25 cellular contexts compared by ENCODE assay signal in the genomic region with DNA sequence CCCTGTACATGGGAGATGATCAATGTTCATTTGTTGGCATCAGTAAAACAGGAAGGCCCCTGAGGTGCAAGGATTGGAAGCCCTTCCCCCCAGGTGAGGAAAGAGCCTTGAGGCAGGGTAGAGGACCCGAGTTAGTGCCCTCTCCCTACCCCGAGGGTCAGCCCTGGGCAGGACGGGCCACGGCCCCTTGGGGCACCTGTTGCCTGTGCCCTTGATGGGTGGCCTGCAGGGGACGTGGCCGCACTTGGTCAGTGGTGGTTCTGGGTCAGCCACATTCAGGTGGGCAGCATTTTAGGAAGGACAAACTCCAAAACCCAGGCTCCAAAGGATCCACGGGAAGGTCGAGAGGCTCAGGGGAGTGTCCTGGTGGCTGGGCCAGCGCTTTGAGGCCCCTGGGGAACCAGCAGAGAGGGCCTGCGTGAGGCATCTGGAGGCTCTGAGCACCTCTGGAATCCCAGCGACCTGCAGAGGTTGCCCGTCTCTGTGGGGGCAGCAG. TPM values are rescaled to one million over a fixed set of nuclear protein-coding genes. Genes with fewer than 3 reads are reported as not detected.
"Had no signal": no experiment of that assay in that cellular context is flagged by ENCODE, and none has a peak within 500 bp of the region (broad histone marks: within the 10 kb centered on the region; RNA-seq: fewer than 3 reads in every experiment).

No MANE protein-coding gene starts in this region.

- H3K27ac ChIP-seq: adrenal gland had no signal

- H3K4me3 Mint-ChIP-seq: activated CD4-positive, alpha-beta T cell treated with anti-CD3 and anti-CD28 coated beads, Interleukin-2, amount 10 ng/mL, durations not matched to agents 24 days and 14 days; activated naive CD4-positive, alpha-beta T cell treated with anti-CD3 and anti-CD28 coated beads for 36 hours; activated naive CD8-positive, alpha-beta T cell; activated T-cell treated with anti-CD3 and anti-CD28 coated beads, Interleukin-2, amount 50 U/mL, for 4 hours; T-helper 17 cell; WTC11 had no signal

- H3K4me3 ChIP-seq: adrenal gland had no signal

- H3K27ac Mint-ChIP-seq: activated CD4-positive, alpha-beta T cell treated with anti-CD3 and anti-CD28 coated beads, Interleukin-2, amount 10 ng/mL, durations not matched to agents 24 days and 14 days; activated naive CD4-positive, alpha-beta T cell treated with anti-CD3 and anti-CD28 coated beads for 36 hours; activated naive CD8-positive, alpha-beta T cell; T-helper 17 cell; WTC11 had no signal

- H3K27me3 ChIP-seq: adrenal gland had no signal

- H3K9me3 Mint-ChIP-seq: activated CD4-positive, alpha-beta T cell treated with anti-CD3 and anti-CD28 coated beads, Interleukin-2, amount 10 ng/mL, durations not matched to agents 24 days and 14 days; activated naive CD4-positive, alpha-beta T cell treated with anti-CD3 and anti-CD28 coated beads for 36 hours; activated T-cell treated with anti-CD3 and anti-CD28 coated beads, Interleukin-2, amount 50 U/mL, for 4 hours; WTC11 had no signal

- H3K36me3 Mint-ChIP-seq: activated naive CD8-positive, alpha-beta T cell; WTC11 had no signal

- H3K9me3 ChIP-seq: adrenal gland had no signal

- H3K36me3 ChIP-seq: adrenal gland had no signal

- DNase-seq: activated CD4-positive, alpha-beta T cell treated with anti-CD3 and anti-CD28 coated beads, Interleukin-2, amount 10 ng/mL, durations not matched to agents 24 days and 14 days; activated CD4-positive, alpha-beta T cell treated with anti-CD3 and anti-CD28 coated beads, Interleukin-2, amount 50 U/mL, for 48 hours; activated CD4-positive, CD25-positive, alpha-beta regulatory T cell treated with anti-CD3 and anti-CD28 coated beads, Interleukin-2, amount 50 U/mL, for 72 hours; activated CD8-positive, alpha-beta memory T cell treated with anti-CD3 and anti-CD28 coated beads for 24 hours; activated gamma-delta T cell; activated naive CD4-positive, alpha-beta T cell treated with anti-CD3 and anti-CD28 coated beads for 36 hours; activated T-cell treated with anti-CD3 and anti-CD28 coated beads, Interleukin-2, amount 50 U/mL, for 4 hours; adrenal gland; anterior cingulate cortex; Karpas-422; MM.1S; NCI-H1105; NCI-H1436; NCI-H1694 treated with DMSO at 0.1 percent for 48 hours; NCI-H2029 treated with DMSO at 0.1 percent for 48 hours; NCI-H345; NCI-H510A; NCI-H526 treated with DMSO at 0.1 percent for 48 hours; SIG-M5; T-helper 17 cell; T-helper 9 cell had no signal

RNA-seq across cellular contexts. Expression of gene CIDEC, which starts 20.5 kb away (rescaled TPM):
- total RNA-seq: activated CD4-positive, alpha-beta T cell treated with anti-CD3 and anti-CD28 coated beads, Interleukin-2, amount 10 ng/mL, durations not matched to agents 24 days and 14 days; activated naive CD4-positive, alpha-beta T cell treated with anti-CD3 and anti-CD28 coated beads for 36 hours; activated T-cell treated with anti-CD3 and anti-CD28 coated beads, Interleukin-2, amount 50 U/mL, for 4 hours; OCI-LY7; RPMI7951; T-helper 17 cell; WTC11 had no signal

RNA-seq across cellular contexts. Expression of gene IL17RE, which starts 43.1 kb away (rescaled TPM):
- total RNA-seq: RPMI7951 had no signal
